Comparison of ENCODE assay signal across 12 cellular contexts in genomic region chr11:115201121-115201792, GRCh38.
DNase-seq lines count a peak whose midpoint lies in the region; ATAC-seq and TF ChIP-seq lines count a peak whose summit lies in the region.
"Had no signal": no experiment of that assay in that cellular context is flagged by ENCODE, and none has a peak within 500 bp of the region (broad histone marks: within the 10 kb centered on the region; RNA-seq: fewer than 3 reads in every experiment).

No MANE protein-coding gene starts in this region.

- no peaks in the 10 kb centered on the region for H3K27me3 ChIP-seq in fibroblast of lung (ENCODE audit: control insufficient read depth, insufficient read depth, low read length)
- H3K27me3 ChIP-seq in skeletal muscle satellite cell (ENCODE audit: control insufficient read depth, insufficient read depth, low read length), result no peaks in the 10 kb centered on the region
- H3K27me3 ChIP-seq: testis had no signal

- no peak overlapping the region for H3K27ac ChIP-seq in fibroblast of lung (ENCODE audit: insufficient read depth, low read length)
- H3K27ac ChIP-seq: skin epidermis, testis had no signal

- H3K9me3 ChIP-seq in fibroblast of lung (ENCODE audit: control insufficient read depth, insufficient read depth, low read depth, low read length), result no peaks in the 10 kb centered on the region
- H3K9me3 ChIP-seq in skeletal muscle satellite cell (replicated peaks; ENCODE audit: low read length), result no peaks in the 10 kb centered on the region
- H3K9me3 ChIP-seq: testis had no signal

- H4K20me1 ChIP-seq in fibroblast of lung (ENCODE audit: control insufficient read depth, extremely low read depth, insufficient read depth, low read length), result no peaks in the 10 kb centered on the region

- H2AFZ ChIP-seq in fibroblast of lung (ENCODE audit: low read length), result no peak overlapping the region

- ATAC-seq in HG02852 (IDR thresholded peaks at IDR 0.05; ENCODE audit: unreplicated experiment) (no peak), GM21515 (IDR thresholded peaks at IDR 0.05; ENCODE audit: unreplicated experiment) (no peak), GM18909 (IDR thresholded peaks at IDR 0.05; ENCODE audit: poor library complexity, unreplicated experiment) (no peak)

- no peaks in the 10 kb centered on the region for H3K79me2 ChIP-seq in fibroblast of lung (ENCODE audit: control insufficient read depth, insufficient read depth, low read length)

- peak; percentile 7 for DNase-seq in ELR (ENCODE audit: low read depth)
- DNase-seq in NCI-H226, result peak; percentile 72
- DNase-seq in fibroblast of lung (ENCODE audit: low read depth in 2 of 2), result peak; percentile 87 to 99
- DNase-seq: foreskin melanocyte, RPMI8226, T-helper 9 cell, testis had no signal

- H3K4me2 ChIP-seq in fibroblast of lung (ENCODE audit: extremely low read depth, insufficient read depth, low read length) (peak overlapping the region; percentile 1), skeletal muscle satellite cell (ENCODE audit: low read length) (peak overlapping the region; percentile 39)

- H3K4me3 ChIP-seq in fibroblast of lung (replicated peaks in 1 of 4; ENCODE audit: control extremely low read depth in 1 of 4, insufficient read depth in 1 of 4, low read depth in 3 of 4, low read length in 4 of 4), result no peak overlapping the region
- H3K4me3 ChIP-seq in skeletal muscle satellite cell (ENCODE audit: low read length), result no peak overlapping the region
- H3K4me3 ChIP-seq: skin epidermis, testis had no signal

- peaks cover 4% of the 10 kb centered on the region for H3K4me1 ChIP-seq in fibroblast of lung (ENCODE audit: control insufficient read depth, extremely low read depth, insufficient read depth, low read length)
- H3K4me1 ChIP-seq in skeletal muscle satellite cell (ENCODE audit: control insufficient read depth, insufficient read depth, low read length), result peaks cover 13% of the 10 kb centered on the region
- H3K4me1 ChIP-seq: testis had no signal

- H3K9ac ChIP-seq in fibroblast of lung (ENCODE audit: insufficient read depth, low read length) (no peak overlapping the region), skeletal muscle satellite cell (ENCODE audit: low read depth, low read length) (no peak overlapping the region)

- TF ChIP-seq CTCF in fibroblast of lung (conservative IDR thresholded peaks at IDR 0.05 in 1 of 2, IDR thresholded peaks at IDR 0.05 in 1 of 2; ENCODE audit: low read depth in 1 of 2, low read length in 2 of 2), result no peak

- H3K36me3 ChIP-seq in fibroblast of lung (ENCODE audit: control insufficient read depth, insufficient read depth, low read length), result no peaks in the 10 kb centered on the region
- no peaks in the 10 kb centered on the region for H3K36me3 ChIP-seq in skeletal muscle satellite cell (ENCODE audit: insufficient read depth, low read length)

Comparison
In these comparisons a context has a peak if more than half of its experiments do, and no peak if none do; other contexts are left out.
1. DNase-seq: peak in every context shown above with its lines; median percentile 93 in fibroblast of lung; 72 in NCI-H226; 7 in ELR.